ENCODE assay signal across 24 cellular contexts in genomic region chrX:142214081-142214480, GRCh38. TPM values are rescaled to one million over a fixed set of nuclear protein-coding genes. Genes with fewer than 3 reads are reported as not detected.
"Had no signal": no experiment of that assay in that cellular context is flagged by ENCODE, and none has a peak within 500 bp of the region (broad histone marks: within the 10 kb centered on the region; RNA-seq: fewer than 3 reads in every experiment).

No MANE protein-coding gene starts in this region.

- H3K9me3 ChIP-seq: MG63, SJSA1 had no signal

- H3K36me3 ChIP-seq: MG63, SJSA1 had no signal

- H3K27ac ChIP-seq: SJSA1, SK-N-MC had no signal

- H3K4me3 ChIP-seq: MG63, SJSA1, SK-N-MC had no signal

- ATAC-seq: Panc1, PC-3 had no signal

- H3K4me1 ChIP-seq: SJSA1 had no signal

- DNase-seq: KBM-7, MG63, NCI-H1092, NCI-H1105 treated with DMSO at 0.1 percent for 48 hours, NCI-H1417 treated with DMSO at 0.1 percent for 48 hours, NCI-H146, NCI-H1694 treated with DMSO at 0.1 percent for 48 hours, NCI-H2029, NCI-H2081 treated with DMSO at 0.1 percent for 48 hours, NCI-H2171, NCI-H226, NCI-H446, NCI-H510A, NCI-H524 treated with DMSO at 0.1 percent for 48 hours, NCI-H69, NCI-H774, PC-3, Right ventricle myocardium superior, SIG-M5 had no signal

- H3K27me3 ChIP-seq: MG63, SJSA1 had no signal

RNA-seq across cellular contexts. Expression of gene MAGEC2, which starts 9.0 kb away (rescaled TPM):
- total RNA-seq: HT-29, LHCN-M2, PC-3, Right ventricle myocardium superior, SJSA1 had no signal
